In the genomic region with DNA sequence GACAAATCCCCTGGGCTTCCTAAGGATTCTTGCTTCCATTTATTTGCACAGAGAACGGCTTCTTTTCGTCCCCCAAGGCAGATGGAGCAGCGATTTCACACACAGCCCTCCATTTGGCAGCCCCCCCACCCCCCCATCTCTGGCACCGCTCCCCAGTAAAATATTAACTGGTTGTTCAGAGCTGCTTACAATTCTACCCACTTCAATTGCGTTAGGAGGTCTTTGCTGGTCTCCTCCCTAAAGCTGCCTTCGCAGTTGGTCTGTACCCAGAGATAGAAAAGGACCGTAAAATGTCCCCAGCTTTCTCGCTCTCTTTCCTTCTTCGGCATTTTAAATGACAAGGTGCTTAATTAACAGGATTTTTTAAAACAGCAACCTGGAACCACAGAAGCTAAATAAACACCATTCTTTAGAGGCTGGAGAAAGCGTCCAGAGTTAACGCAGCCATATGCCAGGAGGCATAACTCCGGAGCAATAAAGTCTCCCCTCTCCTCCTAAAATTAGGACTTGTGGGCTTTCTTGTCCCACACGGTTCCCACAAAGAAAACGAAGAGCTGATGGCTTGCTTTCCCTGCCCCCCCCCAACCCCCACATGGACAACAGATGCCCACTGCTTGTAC, we compare ENCODE assay signal across 8 cellular contexts. TPM values are rescaled to one million over a fixed set of nuclear protein-coding genes. Genes with fewer than 3 reads are reported as not detected.
DNase-seq lines count a peak whose midpoint lies in the region; ATAC-seq and TF ChIP-seq lines count a peak whose summit lies in the region.

No MANE protein-coding gene starts in this region.

- H2AFZ ChIP-seq in HCT116 (ENCODE audit: low read depth, low read length, poor library complexity, severe bottlenecking) = no peak overlapping the region

- H3K36me3 Mint-ChIP-seq in T-cell = no peaks in the 10 kb centered on the region

- no peak for TF ChIP-seq CTCF in HCT116 (IDR thresholded peaks at IDR 0.05 in 2 of 3, conservative IDR thresholded peaks at IDR 0.05 in 1 of 3; ENCODE audit: borderline replicate concordance in 1 of 3, insufficient read depth in 1 of 3, low read depth in 2 of 3, low read length in 2 of 3)

- no peaks in the 10 kb centered on the region for H3K9me2 ChIP-seq in HCT116 (ENCODE audit: insufficient read depth)

- no TSS peak for BruUV-seq in HCT116 (replicated peaks; lab: Mats Ljungman, UMichigan)

- H3K9me3 ChIP-seq in HCT116 (ENCODE audit: control insufficient read depth in 1 of 2, insufficient read depth in 1 of 2, low read depth in 1 of 2, low read length in 2 of 2) = no peaks in the 10 kb centered on the region

- DNase-seq in HCT116 (ENCODE audit: low read depth, low spot score) (no peak), T-cell (no peak), glomerular visceral epithelial cell (ENCODE audit: extremely low spot score) (peak; percentile 64), SIG-M5 treated with dmso at 0.1 percent for 504 hours (lab: John Stamatoyannopoulos, UW; ENCODE audit: unreplicated experiment) (no peak)

- CTCF ChIA-PET in HCT116 (lab: Charles Lee) (interaction anchor here (1.3 to 2.3 kb wide), 3 partner anchors 26 to 84 kb away, joined by 4 to 11 read pairs (median 10); no protein-coding TSS in a partner anchor), T-cell (lab: Charles Lee) (interaction anchor here (0.6 to 2.4 kb wide), 3 partner anchors 13 to 85 kb away, joined by 3 to 9 read pairs (median 5); no protein-coding TSS in a partner anchor)

- H3K27me3 ChIP-seq in HCT116 (ENCODE audit: insufficient read depth, low read length) = no peaks in the 10 kb centered on the region

- RAD21 ChIA-PET in HCT116 (lab: Charles Lee; ENCODE audit: low non-redundant PET in 1 of 2, low total read pairs in 2 of 2, uncharacterized antibody in 2 of 2, unreplicated experiment in 2 of 2) = interaction anchor here in 1 of 2 experiments (1.2 to 1.3 kb wide), 2 partner anchors 26 to 27 kb away, joined by 3 read pairs; no protein-coding TSS in a partner anchor

- no peaks in the 10 kb centered on the region for H3K27me3 Mint-ChIP-seq in T-cell

- ATAC-seq in HCT116 = no peak
- no peak for ATAC-seq in T-cell (replicated peaks in 1 of 4)
- ATAC-seq in GM21529 (IDR thresholded peaks at IDR 0.05; ENCODE audit: unreplicated experiment) = no peak
- ATAC-seq in HG03378 (IDR thresholded peaks at IDR 0.05; ENCODE audit: unreplicated experiment) = no peak
- ATAC-seq in HG02973 (IDR thresholded peaks at IDR 0.05; ENCODE audit: unreplicated experiment) = no peak

- peak overlapping the region; percentile 84 for H3K9ac ChIP-seq in HCT116 (ENCODE audit: low read length)

- H3K4me2 ChIP-seq in HCT116 (ENCODE audit: low read length) = peak overlapping the region; percentile 89

- intact Hi-C loops in HCT116 (cut with micrococcal nuclease) = no loop called here

- H3K4me3 ChIP-seq in HCT116 (replicated peaks in 1 of 2; ENCODE audit: low read depth in 1 of 2, low read length in 2 of 2) (peak overlapping the region; percentile 26 to 60), skin epidermis (no peak overlapping the region)

- peaks cover 77 to 84% of the 10 kb centered on the region in 2 experiments for H3K4me1 ChIP-seq in HCT116 (ENCODE audit: control insufficient read depth in 1 of 2, insufficient read depth in 2 of 2, low read length in 2 of 2)

- H4K20me1 ChIP-seq in HCT116 (ENCODE audit: insufficient read depth) = no peaks in the 10 kb centered on the region

- peaks cover 46 to 70% (median 57%) of the 10 kb centered on the region in 3 donors for H3K4me1 Mint-ChIP-seq in T-cell

- no peaks in the 10 kb centered on the region for H3K9me3 Mint-ChIP-seq in T-cell

- POLR2A ChIA-PET in HCT116 (lab: Charles Lee) = interaction anchor here (0.6 to 6.1 kb wide), 8 partner anchors 9 to 210 kb away, joined by 3 to 65 read pairs (median 5); no protein-coding TSS in a partner anchor
- POLR2A ChIA-PET in T-cell (lab: Charles Lee) = interaction anchor here (0.6 to 1.6 kb wide), 4 partner anchors 8 to 676 kb away, joined by 3 to 6 read pairs (median 4); no protein-coding TSS in a partner anchor

- peak overlapping the region in 1 of 2 donors; percentile 99 for H3K27ac Mint-ChIP-seq in T-cell

- peak overlapping the region in 2 of 3 donors; percentile 87 to 88 for H3K4me3 Mint-ChIP-seq in T-cell

- TF ChIP-seq POLR2A in HCT116 (IDR thresholded peaks at IDR 0.05; ENCODE audit: borderline replicate concordance, extremely low read depth, insufficient read depth, insufficient read length) = no peak

- H3K27ac ChIP-seq in HCT116 (ENCODE audit: low read depth, low read length) (peak overlapping the region; percentile 98), skin epidermis (peak overlapping the region; percentile 71 to 100 (median 98))

- peaks cover 32% of the 10 kb centered on the region for H3K79me2 ChIP-seq in HCT116 (ENCODE audit: insufficient read depth, low read length)

- no peaks in the 10 kb centered on the region for H3K36me3 ChIP-seq in HCT116 (ENCODE audit: control insufficient read depth in 1 of 2, insufficient read depth in 2 of 2, low read length in 2 of 2)

- TF ChIP-seq RAD21 in HCT116 (IDR thresholded peaks at IDR 0.05; ENCODE audit: low read depth) = no peak

TF ChIP-seq in HCT116, 20 proteins besides CTCF, POLR2A, EP300 and RAD21:
- TF ChIP-seq CBX3 (IDR thresholded peaks at IDR 0.05; ENCODE audit: low read depth) (no peak), JUND (IDR thresholded peaks at IDR 0.05) (no peak), SIN3A (IDR thresholded peaks at IDR 0.05; ENCODE audit: low read depth) (no peak), YY1 (IDR thresholded peaks at IDR 0.05; ENCODE audit: extremely low read depth, insufficient replicate concordance, low read depth, low read length) (no peak)
- TF ChIP-seq, protein P1, sequence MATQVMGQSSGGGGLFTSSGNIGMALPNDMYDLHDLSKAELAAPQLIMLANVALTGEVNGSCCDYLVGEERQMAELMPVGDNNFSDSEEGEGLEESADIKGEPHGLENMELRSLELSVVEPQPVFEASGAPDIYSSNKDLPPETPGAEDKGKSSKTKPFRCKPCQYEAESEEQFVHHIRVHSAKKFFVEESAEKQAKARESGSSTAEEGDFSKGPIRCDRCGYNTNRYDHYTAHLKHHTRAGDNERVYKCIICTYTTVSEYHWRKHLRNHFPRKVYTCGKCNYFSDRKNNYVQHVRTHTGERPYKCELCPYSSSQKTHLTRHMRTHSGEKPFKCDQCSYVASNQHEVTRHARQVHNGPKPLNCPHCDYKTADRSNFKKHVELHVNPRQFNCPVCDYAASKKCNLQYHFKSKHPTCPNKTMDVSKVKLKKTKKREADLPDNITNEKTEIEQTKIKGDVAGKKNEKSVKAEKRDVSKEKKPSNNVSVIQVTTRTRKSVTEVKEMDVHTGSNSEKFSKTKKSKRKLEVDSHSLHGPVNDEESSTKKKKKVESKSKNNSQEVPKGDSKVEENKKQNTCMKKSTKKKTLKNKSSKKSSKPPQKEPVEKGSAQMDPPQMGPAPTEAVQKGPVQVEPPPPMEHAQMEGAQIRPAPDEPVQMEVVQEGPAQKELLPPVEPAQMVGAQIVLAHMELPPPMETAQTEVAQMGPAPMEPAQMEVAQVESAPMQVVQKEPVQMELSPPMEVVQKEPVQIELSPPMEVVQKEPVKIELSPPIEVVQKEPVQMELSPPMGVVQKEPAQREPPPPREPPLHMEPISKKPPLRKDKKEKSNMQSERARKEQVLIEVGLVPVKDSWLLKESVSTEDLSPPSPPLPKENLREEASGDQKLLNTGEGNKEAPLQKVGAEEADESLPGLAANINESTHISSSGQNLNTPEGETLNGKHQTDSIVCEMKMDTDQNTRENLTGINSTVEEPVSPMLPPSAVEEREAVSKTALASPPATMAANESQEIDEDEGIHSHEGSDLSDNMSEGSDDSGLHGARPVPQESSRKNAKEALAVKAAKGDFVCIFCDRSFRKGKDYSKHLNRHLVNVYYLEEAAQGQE (IDR thresholded peaks at IDR 0.05; ENCODE audit: low read depth) = no peak
TF ChIP-seq in HCT116: peak in this region for 0.

RNA-seq across cellular contexts. Expression of a gene that starts 1.7 kb away (rescaled TPM):
- total RNA-seq in HCT116 (2021; ENCODE audit: unreplicated experiment) (29.0 TPM), T-cell (10 to 100 TPM; 39.6 to 68.9 (median 43.6) TPM)
- polyA plus RNA-seq in HCT116 (2012) = 16.1 and 18.2 TPM in 2 replicates

Comparison
In these comparisons a context has a peak if more than half of its experiments do, and no peak if none do; other contexts are left out.
1. H3K4me3 ChIP-seq: peak in HCT116 (2 of 2); none in skin epidermis (0 of 7).